8 cellular contexts compared by ENCODE assay signal in the genomic region with DNA sequence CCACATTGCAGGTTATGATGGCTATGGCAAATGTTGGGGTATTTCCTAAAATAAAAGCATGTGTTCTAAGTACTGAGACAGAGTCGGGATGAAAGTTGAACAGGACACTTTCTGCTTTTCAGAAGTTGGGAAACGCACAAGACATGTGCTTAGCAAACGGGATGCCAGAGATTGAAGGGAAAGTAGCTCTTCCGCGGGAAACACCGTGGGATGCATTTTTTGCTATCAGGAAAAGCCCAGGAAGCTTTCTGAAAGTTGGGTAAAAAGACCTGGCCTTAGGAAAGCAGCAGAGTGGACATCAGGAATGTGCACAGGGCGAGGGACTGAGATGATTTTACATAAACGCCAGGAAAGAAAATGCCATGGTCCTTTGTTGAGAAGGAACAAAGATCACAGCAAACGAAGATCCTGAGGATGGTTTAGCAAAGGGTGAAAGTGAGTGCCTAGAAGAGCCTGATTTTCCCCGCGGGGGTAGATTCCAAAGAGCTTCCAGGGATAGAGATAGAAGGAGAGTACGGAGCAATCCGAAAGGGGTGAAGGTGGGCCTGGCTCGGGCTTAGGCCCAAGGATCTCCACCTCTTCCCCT. TPM values are rescaled to one million over a fixed set of nuclear protein-coding genes. Genes with fewer than 3 reads are reported as not detected.
DNase-seq lines count a peak whose midpoint lies in the region; ATAC-seq and TF ChIP-seq lines count a peak whose summit lies in the region.

No MANE protein-coding gene starts in this region.

- POLR2A ChIA-PET in activated naive CD8-positive, alpha-beta T cell treated with anti-CD3 and anti-CD28 coated beads, Interleukin-2, amount 10 ng/mL, durations not matched to agents 7 days and 5 days (lab: Charles Lee), result interaction anchor here (0.5 to 2.5 kb wide), 4 partner anchors 14 to 98 kb away, joined by 3 to 11 read pairs (median 5); partner anchors contain the start of gene ZNF589

- ATAC-seq in activated T-cell treated with anti-CD3 and anti-CD28 coated beads, Interleukin-2, amount 50 U/mL, for 4 hours, result no peak
- ATAC-seq in activated naive CD8-positive, alpha-beta T cell treated with anti-CD3 and anti-CD28 coated beads, Interleukin-2, amount 10 ng/mL, durations not matched to agents 7 days and 5 days (ENCODE audit: low read depth), result no peak
- no peak for ATAC-seq in GM19023 (IDR thresholded peaks at IDR 0.05; ENCODE audit: unreplicated experiment)
- no peak for ATAC-seq in HG02840 (IDR thresholded peaks at IDR 0.05; ENCODE audit: low FRiP score, unreplicated experiment)

- H3K4me3 Mint-ChIP-seq in activated T-cell treated with anti-CD3 and anti-CD28 coated beads, Interleukin-2, amount 50 U/mL, for 4 hours, result peak overlapping the region; percentile 82
- peak overlapping the region; percentile 89 for H3K4me3 Mint-ChIP-seq in activated naive CD8-positive, alpha-beta T cell treated with anti-CD3 and anti-CD28 coated beads, Interleukin-2, amount 10 ng/mL, durations not matched to agents 7 days and 5 days

- H3K36me3 ChIP-seq in tibial nerve, result peaks cover 0 to 3% (median 0%) of the 10 kb centered on the region in 3 donors

- no peak overlapping the region for H3K27ac ChIP-seq in tibial nerve

- peaks cover 9% of the 10 kb centered on the region for H3K36me3 Mint-ChIP-seq in activated T-cell treated with anti-CD3 and anti-CD28 coated beads, Interleukin-2, amount 50 U/mL, for 4 hours (ENCODE audit: insufficient read depth)
- H3K36me3 Mint-ChIP-seq in activated naive CD8-positive, alpha-beta T cell treated with anti-CD3 and anti-CD28 coated beads, Interleukin-2, amount 10 ng/mL, durations not matched to agents 7 days and 5 days, result peaks cover 33% of the 10 kb centered on the region

- H3K4me3 ChIP-seq in tibial nerve, result peak overlapping the region; percentile 44 to 71 (median 56)

- peak overlapping the region; percentile 19 for H3K27ac Mint-ChIP-seq in activated naive CD8-positive, alpha-beta T cell treated with anti-CD3 and anti-CD28 coated beads, Interleukin-2, amount 10 ng/mL, durations not matched to agents 7 days and 5 days

- no peaks in the 10 kb centered on the region for H3K27me3 ChIP-seq in tibial nerve

- no peak for TF ChIP-seq CTCF in tibial nerve (IDR thresholded peaks at IDR 0.05)

- no peaks in the 10 kb centered on the region for H3K9me3 Mint-ChIP-seq in activated T-cell treated with anti-CD3 and anti-CD28 coated beads, Interleukin-2, amount 50 U/mL, for 4 hours
- H3K9me3 Mint-ChIP-seq in activated naive CD8-positive, alpha-beta T cell treated with anti-CD3 and anti-CD28 coated beads, Interleukin-2, amount 10 ng/mL, durations not matched to agents 7 days and 5 days, result no peaks in the 10 kb centered on the region

- 13 to 16% methylated on average over 14 of the region's 14 CpGs for WGBS in tibial nerve, 2 donors

- TF ChIP-seq POLR2A in tibial nerve (IDR thresholded peaks at IDR 0.05), result no peak

- H3K27me3 Mint-ChIP-seq in activated T-cell treated with anti-CD3 and anti-CD28 coated beads, Interleukin-2, amount 50 U/mL, for 4 hours (ENCODE audit: low read depth), result peaks cover 26% of the 10 kb centered on the region
- H3K27me3 Mint-ChIP-seq in activated naive CD8-positive, alpha-beta T cell treated with anti-CD3 and anti-CD28 coated beads, Interleukin-2, amount 10 ng/mL, durations not matched to agents 7 days and 5 days, result no peaks in the 10 kb centered on the region

- no peaks in the 10 kb centered on the region for H3K9me3 ChIP-seq in tibial nerve

- no peak for DNase-seq in activated T-cell treated with anti-CD3 and anti-CD28 coated beads, Interleukin-2, amount 50 U/mL, for 4 hours
- DNase-seq in activated T-cell treated with anti-CD3 and anti-CD28 coated beads, Interleukin-2, amount 50 U/mL, for 1 hour, result no peak
- no peak for DNase-seq in activated naive CD8-positive, alpha-beta T cell treated with anti-CD3 and anti-CD28 coated beads, Interleukin-2, amount 10 ng/mL, durations not matched to agents 7 days and 5 days
- DNase-seq in kidney tubule cell (ENCODE audit: low spot score), result peak; percentile 22
- DNase-seq in tibial nerve (ENCODE audit: low spot score in 2 of 2), result no peak
- no peak for DNase-seq in NCI-H1105 (lab: John Stamatoyannopoulos, UW)

- TF ChIP-seq EP300 in tibial nerve (IDR thresholded peaks at IDR 0.05), result no peak

- H3K4me1 ChIP-seq in tibial nerve, result peaks cover 0 to 17% (median 8%) of the 10 kb centered on the region in 4 donors

- peaks cover 7% of the 10 kb centered on the region for H3K4me1 Mint-ChIP-seq in activated T-cell treated with anti-CD3 and anti-CD28 coated beads, Interleukin-2, amount 50 U/mL, for 4 hours (ENCODE audit: low read depth)
- H3K4me1 Mint-ChIP-seq in activated naive CD8-positive, alpha-beta T cell treated with anti-CD3 and anti-CD28 coated beads, Interleukin-2, amount 10 ng/mL, durations not matched to agents 7 days and 5 days, result peaks cover 22% of the 10 kb centered on the region

RNA-seq across cellular contexts. Expression of gene CDC25A, which starts 1.1 kb away (rescaled TPM):
- 10 to 100 TPM; 31.5 to 52.5 (median 40.1) TPM for total RNA-seq in activated T-cell treated with anti-CD3 and anti-CD28 coated beads, Interleukin-2, amount 50 U/mL, for 4 hours
- 10 to 100 TPM; 14.7 to 19.0 TPM for total RNA-seq in activated naive CD8-positive, alpha-beta T cell treated with anti-CD3 and anti-CD28 coated beads, Interleukin-2, amount 10 ng/mL, durations not matched to agents 7 days and 5 days
- 1 to 10 TPM in 2 of 4 donors, under 1 TPM in 1, not detected in 1; 0.44 to 7.1 (median 2.1) TPM for total RNA-seq in tibial nerve

RNA-seq across cellular contexts. Expression of gene CAMP, which starts 36.2 kb away (rescaled TPM):
- not detected for total RNA-seq in activated T-cell treated with anti-CD3 and anti-CD28 coated beads, Interleukin-2, amount 50 U/mL, for 4 hours
- total RNA-seq in activated naive CD8-positive, alpha-beta T cell treated with anti-CD3 and anti-CD28 coated beads, Interleukin-2, amount 10 ng/mL, durations not matched to agents 7 days and 5 days, result not detected
- total RNA-seq in tibial nerve, result under 1 TPM in 1 of 4 donors, not detected in 3; 0.63 TPM

RNA-seq across cellular contexts. Expression of gene ZNF589, which starts 53.8 kb away (rescaled TPM):
- total RNA-seq in activated T-cell treated with anti-CD3 and anti-CD28 coated beads, Interleukin-2, amount 50 U/mL, for 4 hours, result 10 to 100 TPM; 21.4 to 22.5 (median 21.5) TPM
- 10 to 100 TPM; 35.9 to 43.1 TPM for total RNA-seq in activated naive CD8-positive, alpha-beta T cell treated with anti-CD3 and anti-CD28 coated beads, Interleukin-2, amount 10 ng/mL, durations not matched to agents 7 days and 5 days
- 10 to 100 TPM; 10.7 to 18.8 (median 15.7) TPM for total RNA-seq in tibial nerve
